ENCODE assay signal across 35 cellular contexts in the genomic region with DNA sequence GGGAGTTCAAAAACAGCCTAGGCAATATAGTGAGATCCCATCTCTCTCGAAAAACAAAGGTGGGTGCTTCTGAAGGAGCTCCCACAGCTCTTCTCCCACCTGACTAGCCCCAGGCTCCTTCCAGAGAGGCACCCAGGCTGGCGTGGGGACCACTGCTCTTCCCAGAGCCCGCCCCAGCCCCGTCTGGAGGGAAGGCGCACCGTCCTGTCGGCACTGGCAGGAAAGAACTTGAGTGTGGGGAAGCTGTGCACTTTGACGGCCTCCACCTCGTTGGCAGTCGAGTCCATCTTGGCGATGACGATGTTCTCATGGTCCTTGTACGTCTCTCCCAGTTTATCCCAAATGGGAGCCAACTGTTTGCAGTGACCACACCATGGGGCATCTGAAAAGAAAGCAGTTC. TPM values are rescaled to one million over a fixed set of nuclear protein-coding genes. Genes with fewer than 3 reads are reported as not detected.
"Had no signal": no experiment of that assay in that cellular context is flagged by ENCODE, and none has a peak within 500 bp of the region (broad histone marks: within the 10 kb centered on the region; RNA-seq: fewer than 3 reads in every experiment).

No MANE protein-coding gene starts in this region.

- H3K27me3 Mint-ChIP-seq: naive thymus-derived CD8-positive, alpha-beta T cell; stimulated activated naive B cell treated with anti-CD40 and anti-IgM and Interleukin-4, amounts not matched to agents 10 μg/mL and 1 μg/mL and 100 μg/mL, for 72 hours; stimulated activated naive CD8-positive, alpha-beta T cell treated with anti-CD3 and anti-CD28 coated beads, Interleukin-15, Interleukin-2, amounts not matched to agents 100 ng/mL and 50 ng/mL, for 24 hours had no signal

- H3K27ac ChIP-seq: coronary artery, esophagus muscularis mucosa, foreskin keratinocyte, gastroesophageal sphincter, heart right ventricle, left lung, ovary, thoracic aorta, tibial nerve, upper lobe of right lung, uterus had no signal

- ATAC-seq: foreskin keratinocyte; gastroesophageal sphincter; left cardiac atrium; left lung; naive thymus-derived CD8-positive, alpha-beta T cell; psoas muscle; right cardiac atrium; stimulated activated naive B cell treated with anti-CD40 and anti-IgM and Interleukin-4, amounts not matched to agents 10 μg/mL and 1 μg/mL and 100 μg/mL, for 72 hours; upper lobe of right lung had no signal

- H3K9me3 Mint-ChIP-seq: naive thymus-derived CD8-positive, alpha-beta T cell; nephron progenitor cell; stimulated activated naive B cell treated with anti-CD40 and anti-IgM and Interleukin-4, amounts not matched to agents 10 μg/mL and 1 μg/mL and 100 μg/mL, for 72 hours; stimulated activated naive CD8-positive, alpha-beta T cell treated with anti-CD3 and anti-CD28 coated beads, Interleukin-15, Interleukin-2, amounts not matched to agents 100 ng/mL and 50 ng/mL, for 24 hours had no signal

- H3K36me3 ChIP-seq: ovary, uterus had no signal

- H3K4me1 ChIP-seq: gastroesophageal sphincter, upper lobe of right lung, uterus had no signal

- H3K4me1 Mint-ChIP-seq: naive thymus-derived CD8-positive, alpha-beta T cell; nephron progenitor cell had no signal

- H3K27me3 ChIP-seq: esophagus muscularis mucosa, foreskin keratinocyte, gastroesophageal sphincter, heart right ventricle, left lung, ovary, tibial nerve, upper lobe of right lung, uterus had no signal

- H3K9me3 ChIP-seq: esophagus muscularis mucosa, gastroesophageal sphincter, heart right ventricle, left lung, ovary, psoas muscle, thoracic aorta, tibial nerve, upper lobe of right lung, uterus had no signal

- H3K4me3 Mint-ChIP-seq: naive thymus-derived CD8-positive, alpha-beta T cell; nephron progenitor cell; stimulated activated naive B cell treated with anti-CD40 and anti-IgM and Interleukin-4, amounts not matched to agents 10 μg/mL and 1 μg/mL and 100 μg/mL, for 72 hours; stimulated activated naive CD8-positive, alpha-beta T cell treated with anti-CD3 and anti-CD28 coated beads, Interleukin-15, Interleukin-2, amounts not matched to agents 100 ng/mL and 50 ng/mL, for 24 hours had no signal

- H3K27ac Mint-ChIP-seq: nephron progenitor cell; stimulated activated naive CD8-positive, alpha-beta T cell treated with anti-CD3 and anti-CD28 coated beads, Interleukin-15, Interleukin-2, amounts not matched to agents 100 ng/mL and 50 ng/mL, for 24 hours had no signal

- H3K4me3 ChIP-seq: coronary artery, esophagus muscularis mucosa, gastroesophageal sphincter, heart right ventricle, left lung, ovary, psoas muscle, skin epidermis, thoracic aorta, tibial nerve, upper lobe of right lung, uterus had no signal

- DNase-seq: dermis blood vessel endothelial cell; effector memory CD4-positive, alpha-beta T cell; foreskin keratinocyte; glutamatergic neuron; heart right ventricle; hippocampal formation; left cardiac atrium; left lung; mesendoderm; naive thymus-derived CD8-positive, alpha-beta T cell; nephron progenitor cell; occipital lobe; ovary; posterior cingulate gyrus; psoas muscle; stimulated activated CD4-positive, alpha-beta T cell treated with anti-CD3 and anti-CD28 coated beads, Interleukin-15, amount 100 ng/mL, for 24 hours; stimulated activated CD4-positive, alpha-beta T cell treated with anti-CD3 and anti-CD28 coated beads, Interleukin-2, amount 100 ng/mL, for 48 hours; stimulated activated naive B cell treated with anti-CD40 and anti-IgM and Interleukin-4, amounts not matched to agents 10 μg/mL and 1 μg/mL and 100 μg/mL, for 72 hours; upper lobe of right lung; uterus had no signal

RNA-seq across cellular contexts. Expression of a gene that starts 10.5 kb away (rescaled TPM):
- total RNA-seq: dermis blood vessel endothelial cell; endothelial cell of umbilical vein; esophagus muscularis mucosa; fibroblast of lung; foreskin keratinocyte; gastroesophageal sphincter; left cardiac atrium; left lung; lung microvascular endothelial cell; naive thymus-derived CD8-positive, alpha-beta T cell; occipital lobe; ovary; renal cortical epithelial cell; thoracic aorta; upper lobe of right lung had no signal
- polyA plus RNA-seq: endothelial cell of umbilical vein, fibroblast of lung, right cardiac atrium had no signal

RNA-seq across cellular contexts. Expression of a gene that starts 41.4 kb away (rescaled TPM):
- total RNA-seq: endothelial cell of umbilical vein; epithelial cell of proximal tubule; fibroblast of lung; foreskin keratinocyte; heart right ventricle; kidney epithelial cell; left cardiac atrium; lung microvascular endothelial cell; myocyte; naive thymus-derived CD8-positive, alpha-beta T cell; occipital lobe; ovary; psoas muscle; renal cortical epithelial cell; right cardiac atrium; thoracic aorta; upper lobe of right lung; uterus had no signal
- polyA plus RNA-seq: endothelial cell of umbilical vein; fibroblast of lung; foreskin keratinocyte; naive thymus-derived CD8-positive, alpha-beta T cell; ovary; right cardiac atrium had no signal
